27 cellular contexts compared by ENCODE assay signal in the genomic region with DNA sequence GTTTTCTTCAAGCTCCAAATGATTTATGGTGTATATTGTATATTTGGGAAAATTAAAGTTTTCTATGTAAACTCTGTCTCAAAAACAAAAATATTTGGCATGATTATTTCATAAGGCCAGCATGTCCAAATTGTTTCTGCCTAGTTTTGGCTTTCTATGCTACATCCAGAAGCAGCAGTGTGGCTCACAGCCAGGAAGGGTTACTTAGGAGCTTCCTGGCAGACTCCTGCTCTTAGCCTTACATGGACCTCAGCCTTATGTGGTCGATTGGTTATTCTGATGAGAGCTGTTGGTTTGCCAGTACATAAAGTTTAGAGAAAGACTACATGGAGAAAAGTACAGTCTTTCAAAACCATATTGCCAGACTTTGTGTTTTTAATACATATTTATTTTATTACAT.
DNase-seq lines count a peak whose midpoint lies in the region; ATAC-seq, FAIRE-seq and TF ChIP-seq lines count a peak whose summit lies in the region.
"Had no signal": no experiment of that assay in that cellular context is flagged by ENCODE, and none has a peak within 500 bp of the region (broad histone marks: within the 10 kb centered on the region; RNA-seq: fewer than 3 reads in every experiment).

No MANE protein-coding gene starts in this region.

- H3K4me1 ChIP-seq in K562 (replicated peaks in 1 of 2; ENCODE audit: control insufficient read depth in 2 of 2, insufficient read depth in 2 of 2, low read length in 2 of 2): no peaks in the 10 kb centered on the region
- H3K4me1 ChIP-seq in mucosa of descending colon (ENCODE audit: low read depth): no peaks in the 10 kb centered on the region
- peaks cover 0 to 3% of the 10 kb centered on the region in 2 donors for H3K4me1 ChIP-seq in thyroid gland
- no peaks in the 10 kb centered on the region for H3K4me1 ChIP-seq in colonic mucosa
- H3K4me1 ChIP-seq: pancreas, Peyer's patch, SJSA1 had no signal

- H4K20me1 ChIP-seq in K562 (replicated peaks; ENCODE audit: control insufficient read depth, insufficient read depth, low read length): no peaks in the 10 kb centered on the region

- 0 out of 2 replicates have a peak overlapping the region, but pooled peaks have one; percentile 2 for H2AFZ ChIP-seq in K562 (ENCODE audit: low read depth, low read length)

- WGBS in K562 (ENCODE audit: insufficient coverage, low coverage, missing lambda C conversion rate): 0% methylated on average over 1 of the region's 1 CpG
- 7 to 11% methylated on average over 1 of the region's 1 CpG for WGBS in thyroid gland, 2 donors

- H3K9me3 ChIP-seq in K562 (replicated peaks; ENCODE audit: control insufficient read depth, insufficient read depth, low read depth, low read length) (no peaks in the 10 kb centered on the region), mucosa of descending colon (no peaks in the 10 kb centered on the region), thyroid gland (no peaks in the 10 kb centered on the region), colonic mucosa (no peaks in the 10 kb centered on the region)
- H3K9me3 ChIP-seq: pancreas, Peyer's patch, SJSA1 had no signal

- no peak for TF ChIP-seq CTCF in K562 (IDR thresholded peaks at IDR 0.05 in 2 of 3, conservative IDR thresholded peaks at IDR 0.05 in 1 of 3; ENCODE audit: insufficient read depth in 2 of 3, low read depth in 1 of 3, low read length in 3 of 3)
- TF ChIP-seq CTCF in mucosa of descending colon (IDR thresholded peaks at IDR 0.05): no peak
- TF ChIP-seq CTCF in thyroid gland (IDR thresholded peaks at IDR 0.05): no peak
- no peak for TF ChIP-seq CTCF in colonic mucosa (IDR thresholded peaks at IDR 0.05)

- POLR2A ChIA-PET in K562 (lab: Yijun Ruan, JAX): interaction anchor here (0.6 kb wide), 1 partner anchor 439 kb away, joined by 4 read pairs; no protein-coding TSS in a partner anchor

- H3K4me2 ChIP-seq in K562 (ENCODE audit: insufficient read depth, low read length): no peak overlapping the region
- H3K4me2 ChIP-seq: smooth muscle cell had no signal

- no peaks in the 10 kb centered on the region for H3K9me1 ChIP-seq in K562 (ENCODE audit: control insufficient read depth, insufficient read depth, low read length)

- H3K27me3 ChIP-seq in K562 (ENCODE audit: control insufficient read depth in 2 of 2, insufficient read depth in 2 of 2, low read length in 2 of 2) (no peaks in the 10 kb centered on the region), thyroid gland (no peaks in the 10 kb centered on the region), colonic mucosa (no peaks in the 10 kb centered on the region)
- H3K27me3 ChIP-seq: pancreas, Peyer's patch, SJSA1 had no signal

- no TSS peak for BruUV-seq in K562 (replicated peaks; lab: Mats Ljungman, UMichigan)

- DNase-seq in DMS 273 (lab: John Stamatoyannopoulos, UW; ENCODE audit: unreplicated experiment) (peak; percentile 5), DMS 273 treated with DMSO at 0.1 percent for 48 hours (lab: John Stamatoyannopoulos, UW) (no peak), K562 (ENCODE audit: extremely low read depth in 1 of 4, low spot score in 3 of 4) (no peak), mucosa of descending colon (peak; percentile 29 to 51 (median 50)), thyroid gland (peak; percentile 59 to 64), anterior cingulate cortex (lab: John Stamatoyannopoulos, UW) (no peak), activated gamma-delta T cell (lab: John Stamatoyannopoulos, UW) (no peak), colonic mucosa (no peak)
- DNase-seq: activated CD4-positive, alpha-beta T cell treated with anti-CD3 and anti-CD28 coated beads for 36 hours; CD8-positive, alpha-beta T cell; DMS79 treated with DMSO at 0.1 percent for 48 hours; effector memory CD4-positive, alpha-beta T cell; HCEC 1CT; KG1; MV-4-11; NCI-H1694 treated with DMSO at 0.1 percent for 48 hours; NCI-H345; pancreas; stimulated activated CD4-positive, alpha-beta T cell treated with anti-CD3 and anti-CD28 coated beads, Interleukin-4, amount 100 ng/mL, for 1 hour; stimulated activated naive CD4-positive, alpha-beta T cell had no signal

- TF ChIP-seq POLR2A in K562 (conservative IDR thresholded peaks at IDR 0.05) (no peak), thyroid gland (IDR thresholded peaks at IDR 0.05) (no peak)

- H3K27ac ChIP-seq in K562 (ENCODE audit: extremely low read depth, low read depth, low read length) (no peak overlapping the region), thyroid gland (no peak overlapping the region), colonic mucosa (no peak overlapping the region)
- H3K27ac ChIP-seq: 22Rv1, pancreas, Peyer's patch, SJSA1 had no signal

- ATAC-seq in K562 (no peak), mucosa of descending colon (peak; percentile 36)
- ATAC-seq: activated CD4-positive, alpha-beta T cell treated with anti-CD3 and anti-CD28 coated beads for 36 hours; CD8-positive, alpha-beta T cell; esophagus mucosa; natural killer cell treated with Interleukin-12 subunit alpha and Interleukin-12 subunit beta and Interleukin-15 and Interleukin-18, amount 100 ng/mL, for 72 hours had no signal

- TF ChIP-seq EP300 in K562 (IDR thresholded peaks at IDR 0.05; ENCODE audit: low read length): no peak

- no peak overlapping the region for H3K9ac ChIP-seq in K562 (ENCODE audit: insufficient read depth in 1 of 2, low read depth in 2 of 2, low read length in 2 of 2)
- H3K9ac ChIP-seq in colonic mucosa (ENCODE audit: low read depth in 2 of 2, low read length in 2 of 2): no peak overlapping the region

- no peaks in the 10 kb centered on the region for H3K79me2 ChIP-seq in K562 (ENCODE audit: control insufficient read depth, insufficient read depth, low read length)

- CTCF ChIA-PET in K562 (lab: Yijun Ruan, JAX; ENCODE audit: low intra/inter-chr PET ratio): no interaction called here

- intact Hi-C loops in K562 (cut with micrococcal nuclease) (no loop called here), mucosa of descending colon (cut with DNase I, micrococcal nuclease) (no loop called here), thyroid gland (cut with DNase I) (no loop called here), colonic mucosa (cut with DNase I) (no loop called here)

- no peaks in the 10 kb centered on the region for H3K36me3 ChIP-seq in K562 (ENCODE audit: control insufficient read depth, insufficient read depth, low read length)
- no peaks in the 10 kb centered on the region for H3K36me3 ChIP-seq in mucosa of descending colon (ENCODE audit: low read depth)
- no peaks in the 10 kb centered on the region for H3K36me3 ChIP-seq in thyroid gland
- H3K36me3 ChIP-seq in colonic mucosa: no peaks in the 10 kb centered on the region
- H3K36me3 ChIP-seq: pancreas, Peyer's patch, SJSA1 had no signal

- no peak for FAIRE-seq in K562 (lab: Jason Lieb, UNC)
- FAIRE-seq: GM12892, pancreas had no signal

- H3K4me3 ChIP-seq in K562: no peak overlapping the region
- H3K4me3 ChIP-seq in mucosa of descending colon: no peak overlapping the region
- no peak overlapping the region for H3K4me3 ChIP-seq in thyroid gland (replicated peaks in 1 of 3)
- H3K4me3 ChIP-seq in colonic mucosa: no peak overlapping the region
- H3K4me3 ChIP-seq: pancreas, Peyer's patch, SJSA1, smooth muscle cell had no signal

- TF ChIP-seq RAD21 in K562 (CRISPR knock-in tag; conservative IDR thresholded peaks at IDR 0.05 in 1 of 2, IDR thresholded peaks at IDR 0.05 in 1 of 2): no peak

- in situ Hi-C loops in K562 (cut with MboI): no loop called here

TF ChIP-seq in K562, 482 proteins besides CTCF, POLR2A, EP300 and RAD21 (continues in another document):
- no peak for TF ChIP-seq BCL6 (CRISPR knock-in tag; IDR thresholded peaks at IDR 0.05)
- TF ChIP-seq, protein P1, sequence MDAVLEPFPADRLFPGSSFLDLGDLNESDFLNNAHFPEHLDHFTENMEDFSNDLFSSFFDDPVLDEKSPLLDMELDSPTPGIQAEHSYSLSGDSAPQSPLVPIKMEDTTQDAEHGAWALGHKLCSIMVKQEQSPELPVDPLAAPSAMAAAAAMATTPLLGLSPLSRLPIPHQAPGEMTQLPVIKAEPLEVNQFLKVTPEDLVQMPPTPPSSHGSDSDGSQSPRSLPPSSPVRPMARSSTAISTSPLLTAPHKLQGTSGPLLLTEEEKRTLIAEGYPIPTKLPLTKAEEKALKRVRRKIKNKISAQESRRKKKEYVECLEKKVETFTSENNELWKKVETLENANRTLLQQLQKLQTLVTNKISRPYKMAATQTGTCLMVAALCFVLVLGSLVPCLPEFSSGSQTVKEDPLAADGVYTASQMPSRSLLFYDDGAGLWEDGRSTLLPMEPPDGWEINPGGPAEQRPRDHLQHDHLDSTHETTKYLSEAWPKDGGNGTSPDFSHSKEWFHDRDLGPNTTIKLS (IDR thresholded peaks at IDR 0.05; ENCODE audit: borderline replicate concordance, low read depth): no peak

Comparison
In these comparisons a context has a peak if more than half of its experiments do, and no peak if none do; other contexts are left out.
1. DNase-seq: peak in DMS 273 (single experiment), mucosa of descending colon (3 of 3) and thyroid gland (2 of 2); none in DMS 273 treated with DMSO at 0.1 percent for 48 hours (single experiment), K562 (0 of 4), anterior cingulate cortex (0 of 58), activated gamma-delta T cell (single experiment) and colonic mucosa (single experiment).